ENCODE assay signal across 8 cellular contexts in the genomic region with DNA sequence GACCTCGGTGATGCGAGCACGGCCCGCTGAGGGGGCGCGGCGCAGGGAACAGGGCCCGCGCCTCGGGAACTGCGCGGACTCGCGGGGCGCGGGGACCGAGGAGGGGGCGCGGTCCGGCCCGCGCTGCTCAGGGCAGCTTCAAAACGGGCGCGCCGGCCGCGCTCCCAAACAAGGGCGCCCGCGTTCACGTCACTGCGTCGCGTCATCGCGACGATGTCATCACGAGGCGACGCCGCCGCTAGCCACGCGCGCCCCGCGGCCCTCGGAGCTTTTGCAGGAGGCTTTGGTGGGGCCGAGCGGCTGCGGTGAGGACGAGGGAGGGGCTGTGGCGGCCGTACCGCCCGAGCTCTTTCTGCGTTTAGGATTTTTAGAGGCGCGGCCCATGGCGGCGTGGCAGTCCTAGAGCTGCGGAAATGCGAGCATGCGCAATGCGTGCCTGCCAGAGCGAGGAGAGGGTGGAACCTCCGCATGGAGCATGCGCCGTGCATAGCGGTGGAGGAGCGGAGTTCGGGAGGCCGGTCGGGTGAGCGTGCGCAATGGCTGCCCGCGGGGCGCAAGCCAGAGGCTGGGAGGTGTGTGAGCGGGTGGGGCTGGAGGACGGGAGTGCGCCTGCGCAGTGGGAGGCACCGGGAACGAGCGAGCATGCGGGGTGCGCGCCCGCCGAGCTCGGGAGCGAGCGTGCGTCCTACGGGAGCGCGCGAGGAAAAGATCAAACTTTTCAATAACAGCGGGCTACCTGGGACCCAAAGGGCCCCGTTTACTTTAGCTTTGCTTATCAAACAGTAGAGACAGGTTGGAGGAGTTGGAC.
DNase-seq lines count a peak whose midpoint lies in the region; ATAC-seq lines count a peak whose summit lies in the region.

A gene with protein sequence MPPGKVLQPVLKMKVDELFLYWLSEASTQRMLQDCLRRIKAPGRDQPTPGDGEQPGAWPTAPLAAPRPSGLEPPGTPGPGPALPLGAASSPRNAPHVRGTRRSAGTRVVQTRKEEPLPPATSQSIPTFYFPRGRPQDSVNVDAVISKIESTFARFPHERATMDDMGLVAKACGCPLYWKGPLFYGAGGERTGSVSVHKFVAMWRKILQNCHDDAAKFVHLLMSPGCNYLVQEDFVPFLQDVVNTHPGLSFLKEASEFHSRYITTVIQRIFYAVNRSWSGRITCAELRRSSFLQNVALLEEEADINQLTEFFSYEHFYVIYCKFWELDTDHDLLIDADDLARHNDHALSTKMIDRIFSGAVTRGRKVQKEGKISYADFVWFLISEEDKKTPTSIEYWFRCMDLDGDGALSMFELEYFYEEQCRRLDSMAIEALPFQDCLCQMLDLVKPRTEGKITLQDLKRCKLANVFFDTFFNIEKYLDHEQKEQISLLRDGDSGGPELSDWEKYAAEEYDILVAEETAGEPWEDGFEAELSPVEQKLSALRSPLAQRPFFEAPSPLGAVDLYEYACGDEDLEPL (minus strand): TSS at position 140 of the 808 bp plus-strand sequence. CDS start 216 bp downstream, outside the sequence.

- DNase-seq in T-helper 1 cell (peak; percentile 98 to 100 (median 99)), T47D (ENCODE audit: low read depth in 1 of 2, low spot score in 1 of 2) (peak; percentile 97 to 99), iPS-NIHi7 (ENCODE audit: extremely low spot score) (peak; percentile 100), cerebellar nuclear complex (lab: John Stamatoyannopoulos, UW) (no peak), DMS153 treated with DMSO at 0.1 percent for 48 hours (lab: John Stamatoyannopoulos, UW; ENCODE audit: unreplicated experiment) (no peak)
- peak; percentile 97 for DNase-seq in stimulated activated CD4-positive, alpha-beta T cell treated with anti-CD3 and anti-CD28 coated beads, Interleukin-12 subunit alpha, Interleukin-12 subunit beta, amount 100 ng/mL, for 4 hours

- in situ Hi-C loops in T47D (cut with HindIII; ENCODE audit: low pct_unique_long_range_greater_than_20kb, low sequenced_read_pairs), result no loop called here

- peak; percentile 90 for ATAC-seq in GM18858 (IDR thresholded peaks at IDR 0.05; ENCODE audit: unreplicated experiment)
- ATAC-seq in HG03064 (IDR thresholded peaks at IDR 0.05; ENCODE audit: low read depth, unreplicated experiment), result peak; percentile 92

Comparison
In these comparisons a context has a peak if more than half of its experiments do, and no peak if none do; other contexts are left out.
1. DNase-seq: peak in T-helper 1 cell (5 of 5), T47D (2 of 2), iPS-NIHi7 (single experiment) and stimulated activated CD4-positive, alpha-beta T cell treated with anti-CD3 and anti-CD28 coated beads, Interleukin-12 subunit alpha, Interleukin-12 subunit beta, amount 100 ng/mL, for 4 hours (single experiment); none in cerebellar nuclear complex (0 of 2) and DMS153 treated with DMSO at 0.1 percent for 48 hours (single experiment).